26 cellular contexts compared by ENCODE assay signal in the genomic region with DNA sequence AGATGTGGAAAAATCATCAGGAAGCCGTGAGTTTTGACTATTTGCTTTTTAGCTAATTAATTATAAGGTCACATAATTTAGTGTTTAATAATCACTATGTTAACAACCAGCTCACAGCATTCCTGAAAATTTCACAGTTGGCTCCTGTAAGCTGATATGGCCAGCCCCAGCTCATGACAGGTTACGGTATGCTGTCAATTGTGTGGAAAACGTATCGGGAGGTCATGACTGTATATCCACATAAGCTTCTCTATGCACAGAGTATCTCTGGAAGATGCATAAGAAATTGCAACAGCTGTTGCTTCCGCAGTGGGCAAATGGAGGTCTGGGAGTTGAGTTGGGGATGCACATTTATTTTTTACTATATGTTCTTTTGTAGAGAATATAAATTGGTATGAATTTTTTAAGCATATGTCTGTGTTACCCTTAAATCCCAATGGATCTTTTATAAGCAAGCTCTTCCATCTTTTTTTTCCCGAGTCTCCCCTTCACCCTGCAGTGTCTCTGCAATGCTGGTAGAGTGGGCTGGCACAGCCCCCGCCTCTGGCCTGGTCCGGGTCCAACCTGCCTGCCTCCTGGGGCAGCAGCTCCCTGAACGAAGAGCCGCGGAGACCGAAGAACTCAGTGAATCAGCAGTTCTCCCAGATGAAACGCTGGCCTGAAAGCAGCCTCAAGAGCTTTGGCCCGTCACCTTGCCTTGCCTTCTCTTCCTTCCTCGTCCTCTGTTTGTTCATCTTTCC.
"Had no signal": no experiment of that assay in that cellular context is flagged by ENCODE, and none has a peak within 500 bp of the region (broad histone marks: within the 10 kb centered on the region; RNA-seq: fewer than 3 reads in every experiment).

No MANE protein-coding gene starts in this region.

- H3K9ac ChIP-seq: neural progenitor cell had no signal

- H3K9me3 Mint-ChIP-seq: neural progenitor cell had no signal

- FAIRE-seq: colon, frontal cortex, kidney, pancreas had no signal

- H2AFZ ChIP-seq: neural progenitor cell had no signal

- H3K4me1 Mint-ChIP-seq: immature natural killer cell, neural progenitor cell had no signal

- DNase-seq: cerebellar nuclear complex; dermis blood vessel endothelial cell; erythroblast; immature natural killer cell; kidney; left cardiac atrium; left ventricle myocardium superior; mesenchymal stem cell; midbrain; occipital lobe; pancreas; retina; stimulated activated CD4-positive, alpha-beta T cell treated with anti-CD3 and anti-CD28 coated beads, Interleukin-2, amount 100 ng/mL, for 24 hours; stimulated activated CD4-positive, alpha-beta T cell treated with anti-CD3 and anti-CD28 coated beads, Interleukin-4, amount 100 ng/mL, for 4 hours; stimulated activated naive CD8-positive, alpha-beta T cell treated with anti-CD3 and anti-CD28 coated beads, Interleukin-15, Interleukin-2, amounts not matched to agents 100 U/mL and 50 U/mL, for 24 hours; tibial artery; upper lobe of right lung had no signal

- H3K4me3 Mint-ChIP-seq: immature natural killer cell; natural killer cell treated with Interleukin-12 subunit alpha and Interleukin-12 subunit beta and Interleukin-15 and Interleukin-18, amount 100 ng/mL, for 72 hours; neural progenitor cell had no signal

- H3K4me2 ChIP-seq: neural progenitor cell had no signal

- ATAC-seq: left cardiac atrium; left ventricle myocardium superior; natural killer cell treated with Interleukin-12 subunit alpha and Interleukin-12 subunit beta and Interleukin-15 and Interleukin-18, amount 100 ng/mL, for 72 hours; pancreas; sciatic nerve; stimulated activated naive CD8-positive, alpha-beta T cell treated with anti-CD3 and anti-CD28 coated beads, Interleukin-15, Interleukin-2, amounts not matched to agents 100 U/mL and 50 U/mL, for 24 hours; upper lobe of right lung had no signal

- H3K36me3 Mint-ChIP-seq: immature natural killer cell; natural killer cell treated with Interleukin-12 subunit alpha and Interleukin-12 subunit beta and Interleukin-15 and Interleukin-18, amount 100 ng/mL, for 72 hours; neural progenitor cell had no signal

- H3K36me3 ChIP-seq: neural progenitor cell, pancreas, prostate gland, tibial artery, upper lobe of right lung, vagina had no signal

- H3K4me3 ChIP-seq: lung, neural progenitor cell, pancreas, prostate gland, skin epidermis, tibial artery, upper lobe of right lung, vagina had no signal

- H3K9me3 ChIP-seq: pancreas, prostate gland, tibial artery, vagina had no signal

- H3K27ac Mint-ChIP-seq: immature natural killer cell, neural progenitor cell had no signal

- H3K27me3 ChIP-seq: neural progenitor cell, pancreas, tibial artery, upper lobe of right lung, vagina had no signal

- H3K4me1 ChIP-seq: neural progenitor cell, pancreas, prostate gland, tibial artery, upper lobe of right lung, vagina had no signal

- H3K27ac ChIP-seq: neural progenitor cell, pancreas, prostate gland, tibial artery, upper lobe of right lung, vagina had no signal
